ENCODE assay signal across 28 cellular contexts in the genomic region with DNA sequence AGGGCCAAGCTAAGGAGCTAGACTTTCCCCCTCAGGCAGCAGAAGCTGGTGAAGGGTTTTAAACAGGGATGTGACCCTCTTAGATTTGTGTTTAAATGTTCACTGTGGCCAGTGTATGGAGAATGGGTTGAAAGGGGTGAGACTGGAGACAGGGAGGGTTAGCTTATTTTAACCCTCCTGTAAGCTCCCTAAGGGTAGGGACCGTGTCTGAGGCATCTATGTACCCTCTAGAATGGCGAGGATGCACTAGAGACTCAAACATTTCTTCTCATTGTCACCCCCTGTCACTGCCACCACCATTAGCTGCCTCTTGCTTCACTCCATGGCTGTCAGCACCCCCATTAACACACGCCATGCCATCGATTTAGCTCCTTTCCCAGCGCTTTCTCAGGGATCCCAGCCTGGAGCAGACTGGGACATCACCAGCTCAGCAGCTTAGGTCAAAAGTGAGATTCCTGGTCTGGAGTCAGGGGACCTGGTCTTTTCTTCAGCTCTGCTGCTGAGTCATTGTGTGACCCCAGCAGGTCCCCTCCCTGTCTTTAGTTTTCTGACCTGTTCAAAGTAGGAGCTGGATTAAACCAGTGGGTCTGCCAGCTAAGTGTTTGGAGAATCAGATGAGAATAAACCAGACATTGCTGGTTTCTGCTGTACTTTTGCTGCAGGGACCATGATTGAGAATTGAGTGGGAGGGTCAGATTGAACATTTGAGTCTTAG. TPM values are rescaled to one million over a fixed set of nuclear protein-coding genes. Genes with fewer than 3 reads are reported as not detected.
DNase-seq lines count a peak whose midpoint lies in the region; ATAC-seq, FAIRE-seq and TF ChIP-seq lines count a peak whose summit lies in the region.
"Had no signal": no experiment of that assay in that cellular context is flagged by ENCODE, and none has a peak within 500 bp of the region (broad histone marks: within the 10 kb centered on the region; RNA-seq: fewer than 3 reads in every experiment).

No MANE protein-coding gene starts in this region.

- peaks cover 6% of the 10 kb centered on the region for H3F3A ChIP-seq in neural progenitor cell (ENCODE audit: low read depth)

- peaks cover 6% of the 10 kb centered on the region for H3K27me3 Mint-ChIP-seq in neural progenitor cell (ENCODE audit: insufficient read depth, low read depth)

- no peaks in the 10 kb centered on the region for H3K79me2 ChIP-seq in neural progenitor cell (ENCODE audit: low read depth)

- no peaks in the 10 kb centered on the region for H3K9me3 ChIP-seq in neural progenitor cell (ENCODE audit: low read depth)
- H3K9me3 ChIP-seq: BLaER1 treated with 17β-estradiol and CSF1 and Interleukin-3, amounts not matched to agents 10 nM and 100 nM; HAP-1; Peyer's patch had no signal

- FAIRE-seq in D721Med (lab: Jason Lieb, UNC) = no peak
- FAIRE-seq: A204.1, GM12891, GM18507 had no signal

- DNase-seq in D721Med (ENCODE audit: insufficient read length, low spot score) = peak; percentile 8
- peak; percentile 41 for DNase-seq in H7
- peak; percentile 50 for DNase-seq in islet precursor cell
- peak; percentile 35 for DNase-seq in neural progenitor cell (ENCODE audit: low spot score)
- no peak for DNase-seq in DMS53 (lab: John Stamatoyannopoulos, UW)
- no peak for DNase-seq in glomerular visceral epithelial cell (ENCODE audit: extremely low spot score)
- DNase-seq: AML-193, EL, GDM1, NCI-H1417 treated with DMSO at 0.1 percent for 48 hours, NCI-H187, NCI-H2081 treated with DMSO at 0.1 percent for 48 hours, NCI-H2171, NCI-H345, NCI-H510A treated with DMSO at 0.1 percent for 48 hours, OCI-M1, SHP77 treated with DMSO at 0.1 percent for 48 hours had no signal

- H3K4me3 ChIP-seq in H7 (ENCODE audit: insufficient read depth, low read depth, low read length) (no peak overlapping the region), neural progenitor cell (no peak overlapping the region)
- H3K4me3 ChIP-seq: BLaER1 treated with 17β-estradiol and CSF1 and Interleukin-3, amounts not matched to agents 10 nM and 100 nM; GM23248; HAP-1; Peyer's patch had no signal

- ATAC-seq in GM18502 (IDR thresholded peaks at IDR 0.05; ENCODE audit: poor library complexity, unreplicated experiment) (no peak), HG02798 (IDR thresholded peaks at IDR 0.05; ENCODE audit: poor library complexity, unreplicated experiment) (no peak)

- H3K36me3 ChIP-seq in H7 (replicated peaks; ENCODE audit: control insufficient read depth, insufficient read depth, low read length) (no peaks in the 10 kb centered on the region), neural progenitor cell (no peaks in the 10 kb centered on the region)
- H3K36me3 ChIP-seq: BLaER1 treated with 17β-estradiol and CSF1 and Interleukin-3, amounts not matched to agents 10 nM and 100 nM; HAP-1; Peyer's patch had no signal

- H3K27me3 ChIP-seq in H7 (ENCODE audit: control insufficient read depth, insufficient read depth, low read length) (no peaks in the 10 kb centered on the region), neural progenitor cell (no peaks in the 10 kb centered on the region)
- H3K27me3 ChIP-seq: BLaER1 treated with 17β-estradiol and CSF1 and Interleukin-3, amounts not matched to agents 10 nM and 100 nM; Peyer's patch had no signal

- peak overlapping the region; percentile 86 for H3K27ac Mint-ChIP-seq in neural progenitor cell
- H3K27ac Mint-ChIP-seq: CD4-positive, alpha-beta T cell; IgD-negative memory B cell had no signal

- H3K4me3 Mint-ChIP-seq in neural progenitor cell = no peak overlapping the region
- H3K4me3 Mint-ChIP-seq: CD4-positive, alpha-beta T cell; IgD-negative memory B cell had no signal

- H3K9ac ChIP-seq in neural progenitor cell = no peak overlapping the region
- H3K9ac ChIP-seq: BLaER1 treated with 17β-estradiol and CSF1 and Interleukin-3, amounts not matched to agents 10 nM and 100 nM; GM23248 had no signal

- peaks cover 6% of the 10 kb centered on the region for H3K4me1 Mint-ChIP-seq in neural progenitor cell

- H3K4me1 ChIP-seq in neural progenitor cell = peaks cover 12% of the 10 kb centered on the region
- H3K4me1 ChIP-seq: HAP-1, Peyer's patch had no signal

- H3K27ac ChIP-seq in neural progenitor cell = no peak overlapping the region
- H3K27ac ChIP-seq: BLaER1 treated with 17β-estradiol and CSF1 and Interleukin-3, amounts not matched to agents 10 nM and 100 nM; GM23248; Peyer's patch had no signal

- H4K20me1 ChIP-seq in neural progenitor cell (ENCODE audit: low read depth) = no peaks in the 10 kb centered on the region
- H4K20me1 ChIP-seq: BLaER1 treated with 17β-estradiol and CSF1 and Interleukin-3, amounts not matched to agents 10 nM and 100 nM had no signal

- TF ChIP-seq CTCF in D721Med (IDR thresholded peaks at IDR 0.05; ENCODE audit: insufficient read depth, missing control alignments) (no peak), neural progenitor cell (IDR thresholded peaks at IDR 0.05) (no peak)

- H3K4me2 ChIP-seq in neural progenitor cell = peak overlapping the region; percentile 54
- H3K4me2 ChIP-seq: BLaER1 treated with 17β-estradiol and CSF1 and Interleukin-3, amounts not matched to agents 10 nM and 100 nM had no signal

- no peaks in the 10 kb centered on the region for H3K9me3 Mint-ChIP-seq in neural progenitor cell
- H3K9me3 Mint-ChIP-seq: CD4-positive, alpha-beta T cell had no signal

- no peak overlapping the region for H2AFZ ChIP-seq in neural progenitor cell (replicated peaks)
- H2AFZ ChIP-seq: GM23248 had no signal

- H3K36me3 Mint-ChIP-seq in neural progenitor cell = no peaks in the 10 kb centered on the region

RNA-seq across cellular contexts. Expression of a gene that starts 1.1 kb away (rescaled TPM):
- not detected in 2 replicates for total RNA-seq in H7 (2014; rRNA removed; shearing (Covaris generic))
- total RNA-seq in neural progenitor cell (ENCODE audit: low replicate concordance) = not detected in 2 replicates
- total RNA-seq: CD4-positive, alpha-beta T cell; GM23248 had no signal

RNA-seq across cellular contexts. Expression of a gene that starts 11.7 kb away (rescaled TPM):
- 20.1 and 28.1 TPM in 2 replicates for total RNA-seq in H7 (2014; rRNA removed; shearing (Covaris generic))
- total RNA-seq in neural progenitor cell (ENCODE audit: low replicate concordance) = 21.3 and 35.4 TPM in 2 replicates
- total RNA-seq: GM23248 had no signal

RNA-seq across cellular contexts. Expression of a gene that starts 53.7 kb away (rescaled TPM):
- total RNA-seq in H7 (2014; rRNA removed; shearing (Covaris generic)) = not detected in 2 replicates
- 1.7 and 3.2 TPM in 2 replicates for total RNA-seq in neural progenitor cell (ENCODE audit: low replicate concordance)
- total RNA-seq: CD4-positive, alpha-beta T cell; GM23248 had no signal

Comparison
In these comparisons a context has a peak if more than half of its experiments do, and no peak if none do; other contexts are left out.
1. DNase-seq: peak in D721Med (single experiment), H7 (single experiment), islet precursor cell (single experiment) and neural progenitor cell (single experiment); none in DMS53 (single experiment) and glomerular visceral epithelial cell (single experiment).